Comparison of ENCODE assay signal across 17 cellular contexts in the genomic region with DNA sequence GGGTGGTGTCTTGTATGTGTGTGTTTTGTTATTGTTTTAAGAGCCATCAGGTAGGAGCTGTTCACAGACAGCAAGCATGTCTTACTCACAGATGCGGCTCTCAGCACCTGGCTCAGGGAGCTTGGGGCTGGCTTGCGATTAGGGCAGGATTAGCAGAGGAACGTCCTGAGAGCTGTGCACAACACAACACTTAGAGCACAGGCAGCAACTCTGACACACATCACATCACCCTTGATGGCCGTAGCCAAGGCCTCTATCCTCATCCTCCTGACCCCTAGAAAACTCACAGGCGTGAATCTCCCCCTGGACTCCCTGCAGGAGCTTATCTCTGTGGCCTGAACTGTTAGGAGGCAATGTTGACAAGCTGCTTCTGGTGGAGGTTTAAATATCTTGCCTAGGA. TPM values are rescaled to one million over a fixed set of nuclear protein-coding genes. Genes with fewer than 3 reads are reported as not detected.
DNase-seq lines count a peak whose midpoint lies in the region; ATAC-seq and TF ChIP-seq lines count a peak whose summit lies in the region.
"Had no signal": no experiment of that assay in that cellular context is flagged by ENCODE, and none has a peak within 500 bp of the region (broad histone marks: within the 10 kb centered on the region; RNA-seq: fewer than 3 reads in every experiment).

No MANE protein-coding gene starts in this region.

- TF ChIP-seq CTCF in coronary artery (IDR thresholded peaks at IDR 0.05), result no peak
- no peak for TF ChIP-seq CTCF in lung (IDR thresholded peaks at IDR 0.05; ENCODE audit: control extremely low read depth, extremely low read depth)
- no peak for TF ChIP-seq CTCF in smooth muscle cell (IDR thresholded peaks at IDR 0.05; ENCODE audit: borderline replicate concordance, insufficient read depth, poor library complexity, severe bottlenecking)
- no peak for TF ChIP-seq CTCF in natural killer cell (IDR thresholded peaks at IDR 0.05)

- peaks cover 41% of the 10 kb centered on the region for H3F3A ChIP-seq in smooth muscle cell (ENCODE audit: low read depth)

- H3K4me3 ChIP-seq in coronary artery (peak overlapping the region; percentile 14), lung (no peak overlapping the region), smooth muscle cell (no peak overlapping the region)
- H3K4me3 ChIP-seq: GM23248, mucosa of descending colon had no signal

- H3K27me3 ChIP-seq in lung (ENCODE audit: control insufficient read depth, insufficient read depth) (no peaks in the 10 kb centered on the region), smooth muscle cell (ENCODE audit: low read depth) (no peaks in the 10 kb centered on the region)

- peak; percentile 59 for DNase-seq in ELF-1 (ENCODE audit: low read depth, low spot score)
- no peak for DNase-seq in coronary artery (ENCODE audit: low spot score)
- DNase-seq in lung (ENCODE audit: low spot score), result no peak
- no peak for DNase-seq in smooth muscle cell (lab: John Stamatoyannopoulos, UW; ENCODE audit: unreplicated experiment)
- no peak for DNase-seq in natural killer cell
- DNase-seq in activated CD8-positive, alpha-beta memory T cell treated with anti-CD3 and anti-CD28 coated beads, Interleukin-2, amount 50 U/mL, for 48 hours, result no peak
- DNase-seq: GM23248; mucosa of descending colon; NCI-H510A; PC-3; retina; stimulated activated CD4-positive, alpha-beta T cell treated with anti-CD3 and anti-CD28 coated beads, Interleukin-4, amount 100 ng/mL, for 4 hours; SW 1271 had no signal

- intact Hi-C loops in natural killer cell (cut with micrococcal nuclease), result no loop called here

- H3K4me2 ChIP-seq in smooth muscle cell, result peak overlapping the region; percentile 43

- H3K4me1 Mint-ChIP-seq in natural killer cell, result peaks cover 0 to 4% of the 10 kb centered on the region in 2 donors
- H3K4me1 Mint-ChIP-seq: stimulated activated effector memory CD8-positive, alpha-beta T cell treated with anti-CD3 and anti-CD28 coated beads, Interleukin-12 subunit alpha, Interleukin-12 subunit beta, amount 100 ng/mL, for 72 hours had no signal

- peaks cover 0 to 2% of the 10 kb centered on the region in 2 donors for H3K27me3 Mint-ChIP-seq in natural killer cell (ENCODE audit: low read depth in 2 of 2)

- no peak overlapping the region for H3K4me3 Mint-ChIP-seq in natural killer cell
- H3K4me3 Mint-ChIP-seq: stimulated activated effector memory CD8-positive, alpha-beta T cell treated with anti-CD3 and anti-CD28 coated beads, Interleukin-12 subunit alpha, Interleukin-12 subunit beta, amount 100 ng/mL, for 72 hours had no signal

- WGBS in lung, 2 donors, result 82 to 88% methylated on average over 5 of the region's 5 CpGs
- WGBS in smooth muscle cell (ENCODE audit: low lambda C conversion rate), result 14% methylated on average over 5 of the region's 5 CpGs

- H3K9me3 Mint-ChIP-seq in natural killer cell, result no peaks in the 10 kb centered on the region
- H3K9me3 Mint-ChIP-seq: stimulated activated effector memory CD8-positive, alpha-beta T cell treated with anti-CD3 and anti-CD28 coated beads, Interleukin-12 subunit alpha, Interleukin-12 subunit beta, amount 100 ng/mL, for 72 hours had no signal

- H3K4me1 ChIP-seq in lung (ENCODE audit: control insufficient read depth in 2 of 2, insufficient read depth in 2 of 2, low read length in 2 of 2), result peaks cover 5% of the 10 kb centered on the region in 2 donors
- H3K4me1 ChIP-seq in smooth muscle cell (ENCODE audit: low read depth), result peaks cover 25% of the 10 kb centered on the region

- H3K9me3 ChIP-seq in lung (ENCODE audit: control insufficient read depth in 2 of 2, insufficient read depth in 1 of 2, low read length in 1 of 2), result no peaks in the 10 kb centered on the region
- no peaks in the 10 kb centered on the region for H3K9me3 ChIP-seq in smooth muscle cell (replicated peaks; ENCODE audit: low read depth)
- H3K9me3 ChIP-seq: mucosa of descending colon had no signal

- H3K9ac ChIP-seq in smooth muscle cell (ENCODE audit: low read depth), result no peak overlapping the region
- H3K9ac ChIP-seq: GM23248 had no signal

- no peaks in the 10 kb centered on the region for H4K20me1 ChIP-seq in smooth muscle cell (ENCODE audit: low read depth)

- H3K79me2 ChIP-seq in smooth muscle cell (ENCODE audit: low read depth), result peaks cover 14% of the 10 kb centered on the region

- no peak overlapping the region for H3K27ac Mint-ChIP-seq in natural killer cell
- H3K27ac Mint-ChIP-seq: activated naive CD4-positive, alpha-beta T cell treated with anti-CD3 and anti-CD28 coated beads, Interleukin-2, amount 50 U/mL, for 72 hours; stimulated activated effector memory CD8-positive, alpha-beta T cell treated with anti-CD3 and anti-CD28 coated beads, Interleukin-12 subunit alpha, Interleukin-12 subunit beta, amount 100 ng/mL, for 72 hours had no signal

- H3K36me3 Mint-ChIP-seq in natural killer cell, result no peaks in the 10 kb centered on the region
- H3K36me3 Mint-ChIP-seq: activated naive CD4-positive, alpha-beta T cell treated with anti-CD3 and anti-CD28 coated beads, Interleukin-2, amount 50 U/mL, for 72 hours; stimulated activated effector memory CD8-positive, alpha-beta T cell treated with anti-CD3 and anti-CD28 coated beads, Interleukin-12 subunit alpha, Interleukin-12 subunit beta, amount 100 ng/mL, for 72 hours had no signal

- H2AFZ ChIP-seq in smooth muscle cell (ENCODE audit: low read depth), result peak overlapping the region; percentile 91
- H2AFZ ChIP-seq: GM23248 had no signal

- ATAC-seq in lung (ENCODE audit: insufficient read depth, low FRiP score), result no peak
- no peak for ATAC-seq in GM18873 (IDR thresholded peaks at IDR 0.05; ENCODE audit: low FRiP score, unreplicated experiment)
- ATAC-seq in natural killer cell, result no peak
- no peak for ATAC-seq in HG02885 (IDR thresholded peaks at IDR 0.05; ENCODE audit: poor library complexity, unreplicated experiment)
- ATAC-seq: activated naive CD4-positive, alpha-beta T cell treated with anti-CD3 and anti-CD28 coated beads, Interleukin-2, amount 50 U/mL, for 72 hours; mucosa of descending colon; PC-3; stimulated activated effector memory CD8-positive, alpha-beta T cell treated with anti-CD3 and anti-CD28 coated beads, Interleukin-12 subunit alpha, Interleukin-12 subunit beta, amount 100 ng/mL, for 72 hours had no signal

- peak overlapping the region; percentile 85 to 91 for H3K27ac ChIP-seq in coronary artery
- peak overlapping the region; percentile 50 to 68 for H3K27ac ChIP-seq in lung (ENCODE audit: low read depth in 1 of 2, low read length in 1 of 2)
- H3K27ac ChIP-seq in smooth muscle cell (ENCODE audit: low read depth), result peak overlapping the region; percentile 90
- H3K27ac ChIP-seq: GM23248 had no signal

- H3K36me3 ChIP-seq in lung (ENCODE audit: control insufficient read depth in 2 of 2, insufficient read depth in 2 of 2, low read length in 2 of 2), result no peaks in the 10 kb centered on the region
- no peaks in the 10 kb centered on the region for H3K36me3 ChIP-seq in smooth muscle cell (ENCODE audit: low read depth)

RNA-seq across cellular contexts. Expression of a gene that starts 7.1 kb away (rescaled TPM):
- total RNA-seq in lung, result 1 to 10 TPM in 1 of 2 donors, under 1 TPM in 1; 0.34 to 1.3 TPM
- polyA plus RNA-seq in lung, result under 1 TPM; 0.26 to 0.44 TPM
- total RNA-seq in smooth muscle cell, result 12.0 and 24.8 TPM in 2 replicates
- polyA plus RNA-seq in smooth muscle cell, result 10.4 and 11.6 TPM in 2 replicates
- total RNA-seq in natural killer cell, result not detected
- total RNA-seq: activated naive CD4-positive, alpha-beta T cell treated with anti-CD3 and anti-CD28 coated beads, Interleukin-2, amount 50 U/mL, for 72 hours; GM23248; PC-3 had no signal

RNA-seq across cellular contexts. Expression of a gene that starts 28.3 kb away (rescaled TPM):
- 1 to 10 TPM; 7.9 to 9.3 TPM for total RNA-seq in lung
- 1 to 10 TPM; 4.8 to 6.8 TPM for polyA plus RNA-seq in lung
- 6.4 and 14.3 TPM in 2 replicates for total RNA-seq in smooth muscle cell
- 13.4 and 17.2 TPM in 2 replicates for polyA plus RNA-seq in smooth muscle cell
- 10 to 100 TPM; 16.6 to 18.1 (median 16.8) TPM for total RNA-seq in natural killer cell

RNA-seq across cellular contexts. Expression of a gene that starts 40.9 kb away (rescaled TPM):
- total RNA-seq in lung, result 10 to 100 TPM; 19.2 to 20.2 TPM
- polyA plus RNA-seq in lung, result 10 to 100 TPM in 1 of 2 donors, 1 to 10 TPM in 1; 6.6 to 12.7 TPM
- total RNA-seq in smooth muscle cell, result 13.0 and 21.7 TPM in 2 replicates
- 4.6 and 5.2 TPM in 2 replicates for polyA plus RNA-seq in smooth muscle cell
- 10 to 100 TPM in 1 of 3 donors, 1 to 10 TPM in 2; 5.6 to 12.9 (median 6.8) TPM for total RNA-seq in natural killer cell
